Comparison of ENCODE assay signal across 11 cellular contexts in the genomic region with DNA sequence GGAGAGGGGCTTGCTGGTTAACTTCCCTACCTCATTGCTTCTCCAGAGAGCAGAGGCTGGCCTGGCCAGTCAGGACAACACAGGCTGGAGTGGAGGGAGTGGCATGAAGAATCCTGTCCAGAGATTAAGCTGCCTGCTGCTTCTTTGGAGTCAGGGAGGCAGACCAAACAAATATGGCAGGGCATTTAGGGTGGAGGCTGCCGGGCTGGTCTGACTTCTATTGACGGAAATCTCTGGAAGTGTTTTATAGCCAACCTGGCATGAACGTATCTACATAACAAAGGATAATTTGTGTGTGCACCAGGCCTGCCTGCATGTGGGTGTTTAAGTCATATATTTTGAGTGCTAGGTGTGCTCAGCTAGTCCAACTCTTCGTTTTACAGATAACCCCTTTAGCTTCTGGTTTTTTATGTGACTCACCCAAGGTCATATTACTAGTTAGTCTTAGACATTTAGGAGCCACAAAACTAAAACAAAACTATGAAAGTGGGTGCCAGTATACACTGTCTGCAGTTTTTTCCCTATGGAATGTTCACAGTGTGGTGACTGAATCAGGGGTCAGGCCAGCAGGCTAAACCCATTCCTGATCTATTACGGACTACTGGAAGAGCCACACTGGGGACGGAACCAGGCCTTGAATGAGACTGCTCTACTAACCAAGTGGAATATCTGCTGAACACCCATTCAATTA. TPM values are rescaled to one million over a fixed set of nuclear protein-coding genes. Genes with fewer than 3 reads are reported as not detected.
DNase-seq lines count a peak whose midpoint lies in the region; ATAC-seq and TF ChIP-seq lines count a peak whose summit lies in the region.
"Had no signal": no experiment of that assay in that cellular context is flagged by ENCODE, and none has a peak within 500 bp of the region (broad histone marks: within the 10 kb centered on the region; RNA-seq: fewer than 3 reads in every experiment).

No MANE protein-coding gene starts in this region.

- no peak for ATAC-seq in CD4-positive, CD25-positive, alpha-beta regulatory T cell (ENCODE audit: low read depth in 2 of 2)
- ATAC-seq in HG03342 (IDR thresholded peaks at IDR 0.05; ENCODE audit: unreplicated experiment) (no peak), HG02884 (IDR thresholded peaks at IDR 0.05; ENCODE audit: unreplicated experiment) (no peak)

- peaks cover 55% of the 10 kb centered on the region for H3K4me1 ChIP-seq in CD4-positive, CD25-positive, alpha-beta regulatory T cell (ENCODE audit: control insufficient read depth, insufficient read depth, low read length, poor library complexity, severe bottlenecking)
- H3K4me1 ChIP-seq in spleen = peaks cover 13 to 78% (median 55%) of the 10 kb centered on the region in 6 donors

- peak overlapping the region in 2 of 3 donors; percentile 35 to 55 for H3K27ac Mint-ChIP-seq in CD4-positive, CD25-positive, alpha-beta regulatory T cell

- no peak for TF ChIP-seq CTCF in epithelial cell of esophagus (IDR thresholded peaks at IDR 0.05; ENCODE audit: insufficient read depth, low read depth, low read length, missing control alignments)
- TF ChIP-seq CTCF in spleen (IDR thresholded peaks at IDR 0.05 in 8 of 11, conservative IDR thresholded peaks at IDR 0.05 in 3 of 11) = no peak

- peak overlapping the region in 1 of 4 donors; percentile 64 for H3K4me3 Mint-ChIP-seq in CD4-positive, CD25-positive, alpha-beta regulatory T cell

- 84 to 96% (median 93%) methylated on average over 6 of the region's 6 CpGs for WGBS in spleen, 5 donors

- peaks cover 5% of the 10 kb centered on the region for H3K27me3 Mint-ChIP-seq in CD4-positive, CD25-positive, alpha-beta regulatory T cell

- intact Hi-C loops in spleen (cut with DNase I; ENCODE audit: low total_unique reads) = no loop called here

- no peak overlapping the region for H3K4me3 ChIP-seq in CD4-positive, CD25-positive, alpha-beta regulatory T cell (ENCODE audit: low read depth, low read length)
- no peak overlapping the region for H3K4me3 ChIP-seq in MG63
- H3K4me3 ChIP-seq in epithelial cell of esophagus (ENCODE audit: low read length) = no peak overlapping the region
- H3K4me3 ChIP-seq in spleen = no peak overlapping the region

- H3K36me3 ChIP-seq in CD4-positive, CD25-positive, alpha-beta regulatory T cell (ENCODE audit: control insufficient read depth, insufficient read depth, low read length) = peaks cover 16% of the 10 kb centered on the region
- H3K36me3 ChIP-seq in MG63 (peaks cover 7% of the 10 kb centered on the region; the same call in 1 of the 2 replicates), spleen (peaks cover 0 to 37% (median 8%) of the 10 kb centered on the region in 6 donors)

- no peaks in the 10 kb centered on the region for H3K27me3 ChIP-seq in CD4-positive, CD25-positive, alpha-beta regulatory T cell (ENCODE audit: control insufficient read depth, insufficient read depth, low read length)
- H3K27me3 ChIP-seq in MG63 (no peaks in the 10 kb centered on the region), spleen (replicated peaks in 1 of 7) (no peaks in the 10 kb centered on the region)

- H3K27ac ChIP-seq in CD4-positive, CD25-positive, alpha-beta regulatory T cell (ENCODE audit: insufficient read depth, low read length, poor library complexity, severe bottlenecking) = no peak overlapping the region
- H3K27ac ChIP-seq in spleen = no peak overlapping the region

- H3K9me3 Mint-ChIP-seq in CD4-positive, CD25-positive, alpha-beta regulatory T cell = peaks cover 0 to 3% (median 0%) of the 10 kb centered on the region in 7 donors

- H3K9me3 ChIP-seq in CD4-positive, CD25-positive, alpha-beta regulatory T cell (ENCODE audit: control insufficient read depth in 2 of 2, low read length in 2 of 2) = no peaks in the 10 kb centered on the region
- H3K9me3 ChIP-seq in MG63 (no peaks in the 10 kb centered on the region), spleen (no peaks in the 10 kb centered on the region)

- in situ Hi-C loops in ACHN (cut with HindIII; ENCODE audit: low pct_ligation_motif_present, low pct_unique_long_range_greater_than_20kb, low sequenced_read_pairs) = no loop called here

- DNase-seq in CD4-positive, CD25-positive, alpha-beta regulatory T cell = no peak
- DNase-seq in MG63 (peak; percentile 68), epithelial cell of esophagus (ENCODE audit: low read depth) (peak; percentile 16), non-pigmented ciliary epithelial cell (ENCODE audit: low read depth) (peak; percentile 67), spleen (no peak), ACHN (no peak)
- DNase-seq: activated T-cell treated with anti-CD3 and anti-CD28 coated beads, Interleukin-2, amount 50 U/mL, for 1 hour; NCI-H2081 treated with DMSO at 0.1 percent for 48 hours; stimulated activated naive CD4-positive, alpha-beta T cell treated with Interleukin-2 at 50 U/mL for 16 hours had no signal

- H3K36me3 Mint-ChIP-seq in CD4-positive, CD25-positive, alpha-beta regulatory T cell = peaks cover 25% of the 10 kb centered on the region

- no peak for TF ChIP-seq POLR2A in spleen (IDR thresholded peaks at IDR 0.05)

- H3K4me1 Mint-ChIP-seq in CD4-positive, CD25-positive, alpha-beta regulatory T cell = peaks cover 29 to 77% (median 61%) of the 10 kb centered on the region in 4 donors

RNA-seq across cellular contexts. Expression of a gene that starts 5.5 kb away (rescaled TPM):
- total RNA-seq in CD4-positive, CD25-positive, alpha-beta regulatory T cell = 86.9 TPM
- 10 to 100 TPM; 17.4 to 24.3 (median 20.4) TPM for polyA plus RNA-seq in CD4-positive, CD25-positive, alpha-beta regulatory T cell
- total RNA-seq in MG63 (2014; rRNA removed; shearing (Covaris generic); ENCODE audit: low replicate concordance) = 8.5 and 11.1 TPM in 2 replicates
- total RNA-seq in spleen = 10 to 100 TPM; 47.2 to 84.2 (median 68.9) TPM
- polyA plus RNA-seq in spleen = 10 to 100 TPM in 2 of 3 donors, 1 to 10 TPM in 1; 8.1 to 13.3 (median 11.2) TPM

Comparison
In these comparisons a context has a peak if more than half of its experiments do, and no peak if none do; other contexts are left out.
1. DNase-seq: peak in MG63 (single experiment), epithelial cell of esophagus (single experiment) and non-pigmented ciliary epithelial cell (single experiment); none in CD4-positive, CD25-positive, alpha-beta regulatory T cell (0 of 3), spleen (single experiment) and ACHN (single experiment).